In genomic region chr11:33706546-33706945, GRCh38 we compare ENCODE assay signal across 21 cellular contexts. TPM values are rescaled to one million over a fixed set of nuclear protein-coding genes. Genes with fewer than 3 reads are reported as not detected.
DNase-seq lines count a peak whose midpoint lies in the region; ATAC-seq, FAIRE-seq and TF ChIP-seq lines count a peak whose summit lies in the region.
"Had no signal": no experiment of that assay in that cellular context is flagged by ENCODE, and none has a peak within 500 bp of the region (broad histone marks: within the 10 kb centered on the region; RNA-seq: fewer than 3 reads in every experiment).

No MANE protein-coding gene starts in this region.

- TF ChIP-seq EP300 in GM12878 (IDR thresholded peaks at IDR 0.05; ENCODE audit: borderline replicate concordance in 1 of 2, control insufficient read depth in 1 of 2, low read depth in 2 of 2, low read length in 2 of 2) (no peak), stomach (IDR thresholded peaks at IDR 0.05) (no peak)

- H3K36me3 Mint-ChIP-seq in activated T-cell treated with anti-CD3 and anti-CD28 coated beads, Interleukin-2, amount 50 U/mL, for 72 hours (ENCODE audit: insufficient read depth in 2 of 2): no peaks in the 10 kb centered on the region

- no peaks in the 10 kb centered on the region for H3K27me3 Mint-ChIP-seq in activated T-cell treated with anti-CD3 and anti-CD28 coated beads, Interleukin-2, amount 50 U/mL, for 72 hours (ENCODE audit: low read depth)
- no peaks in the 10 kb centered on the region for H3K27me3 Mint-ChIP-seq in stimulated activated naive CD8-positive, alpha-beta T cell treated with anti-CD3 and anti-CD28 coated beads, Interleukin-15, amount 100 ng/mL, for 72 hours
- H3K27me3 Mint-ChIP-seq: activated CD4-positive, alpha-beta T cell treated with anti-CD3 and anti-CD28 coated beads for 36 hours; CD8-positive, alpha-beta memory T cell had no signal

- H3K9me3 ChIP-seq in GM12878 (replicated peaks; ENCODE audit: control insufficient read depth, insufficient read depth, low read length) (no peaks in the 10 kb centered on the region), stomach (no peaks in the 10 kb centered on the region)

- no peaks in the 10 kb centered on the region for H3K79me2 ChIP-seq in GM12878 (ENCODE audit: control insufficient read depth, insufficient read depth, low read length)

- no peak for TF ChIP-seq RAD21 in GM12878 (IDR thresholded peaks at IDR 0.05; ENCODE audit: insufficient read depth, low read depth, low read length)

- no TSS peak for BruUV-seq in GM12878 (replicated peaks; lab: Mats Ljungman, UMichigan)

- H4K20me1 ChIP-seq in GM12878 (ENCODE audit: control insufficient read depth, insufficient read depth): no peaks in the 10 kb centered on the region

- no peak overlapping the region for H3K9ac ChIP-seq in GM12878 (ENCODE audit: control insufficient read depth, insufficient read depth, low read length)

- SMC1A ChIA-PET in GM12878 (lab: Charles Lee; ENCODE audit: uncharacterized antibody, unreplicated experiment): interaction anchor here (1.1 to 1.2 kb wide), 4 partner anchors 10 to 36 kb away, joined by 3 to 9 read pairs (median 6); no protein-coding TSS in a partner anchor

- H3K4me3 ChIP-seq in GM12878 (no peak overlapping the region), stomach (no peak overlapping the region)

- no peak for DNase-seq in activated T-cell treated with anti-CD3 and anti-CD28 coated beads, Interleukin-2, amount 50 U/mL, for 72 hours
- no peak for DNase-seq in activated T-cell treated with anti-CD3 and anti-CD28 coated beads, Interleukin-2, amount 50 U/mL, for 48 hours
- no peak for DNase-seq in GM12878 (ENCODE audit: low read depth, low spot score)
- peak; percentile 78 for DNase-seq in iris pigment epithelial cell (ENCODE audit: low read depth)
- DNase-seq in stomach: no peak
- DNase-seq in NCI-H146 (lab: John Stamatoyannopoulos, UW): no peak
- no peak for DNase-seq in stimulated activated naive CD8-positive, alpha-beta T cell treated with anti-CD3 and anti-CD28 coated beads, Interleukin-15, amount 100 ng/mL, for 72 hours
- no peak for DNase-seq in activated effector memory CD4-positive, alpha-beta T cell treated with anti-CD3 and anti-CD28 coated beads, Interleukin-2, amount 50 U/mL, for 16 hours
- DNase-seq: activated CD4-positive, alpha-beta T cell treated with anti-CD3 and anti-CD28 coated beads for 36 hours; CD8-positive, alpha-beta memory T cell; effector CD4-positive, alpha-beta T cell; EL; Karpas-422; NCI-H1436 treated with DMSO at 0.1 percent for 48 hours; NCI-H524; RPMI8226; stimulated activated CD4-positive, alpha-beta T cell treated with anti-CD3 and anti-CD28 coated beads, Interleukin-2, amount 100 ng/mL, for 48 hours had no signal

- intact Hi-C loops in GM12878 (cut with micrococcal nuclease; ENCODE audit: unreplicated experiment): no loop called here
- intact Hi-C loops in stomach (cut with DNase I; ENCODE audit: low total_unique reads): no loop called here

- RAD21 ChIA-PET in GM12878 (lab: Charles Lee; ENCODE audit: unreplicated experiment): interaction anchor here (0.9 to 1.4 kb wide), 3 partner anchors 9 to 36 kb away, joined by 3 to 6 read pairs (median 4); no protein-coding TSS in a partner anchor

- no peak for FAIRE-seq in GM12878 (lab: Jason Lieb, UNC)
- FAIRE-seq: GM12891, keratinocyte had no signal

- H3K9me3 Mint-ChIP-seq in activated T-cell treated with anti-CD3 and anti-CD28 coated beads, Interleukin-2, amount 50 U/mL, for 72 hours: no peaks in the 10 kb centered on the region
- H3K9me3 Mint-ChIP-seq in stimulated activated naive CD8-positive, alpha-beta T cell treated with anti-CD3 and anti-CD28 coated beads, Interleukin-15, amount 100 ng/mL, for 72 hours: no peaks in the 10 kb centered on the region
- H3K9me3 Mint-ChIP-seq: CD8-positive, alpha-beta memory T cell; T-helper 2 cell treated with Interferon-gamma antibody and Interleukin-4, amounts not matched to agents 5 μg/mL and 100 μg/mL, for 36 hours had no signal

- CTCF ChIA-PET in GM12878 (lab: Yijun Ruan, JAX): interaction anchor here (1.9 to 7.1 kb wide), 2 partner anchors 10 to 36 kb away, joined by 11 to 35 read pairs; no protein-coding TSS in a partner anchor

- 47% methylated on average over 2 of the region's 2 CpGs for WGBS in GM12878 (ENCODE audit: insufficient coverage, insufficient replicate concordance, low lambda C conversion rate, missing lambda C conversion rate)
- 35 to 44% (median 37%) methylated on average over 2 of the region's 2 CpGs for WGBS in stomach, 5 donors

- H3K4me1 ChIP-seq in GM12878 (ENCODE audit: control insufficient read depth, insufficient read depth, low read length) (0 out of 2 replicates have a peak, but pooled peaks cover 4% of the 10 kb centered on the region), stomach (peaks cover 12 to 84% (median 40%) of the 10 kb centered on the region in 4 donors)

- H3K27me3 ChIP-seq in GM12878 (replicated peaks in 1 of 2; ENCODE audit: control insufficient read depth in 2 of 2, insufficient read depth in 2 of 2, low read length in 1 of 2): no peaks in the 10 kb centered on the region
- no peaks in the 10 kb centered on the region for H3K27me3 ChIP-seq in stomach

- peak overlapping the region; percentile 63 for H3K27ac Mint-ChIP-seq in activated T-cell treated with anti-CD3 and anti-CD28 coated beads, Interleukin-2, amount 50 U/mL, for 72 hours
- H3K27ac Mint-ChIP-seq in stimulated activated naive CD8-positive, alpha-beta T cell treated with anti-CD3 and anti-CD28 coated beads, Interleukin-15, amount 100 ng/mL, for 72 hours: no peak overlapping the region
- H3K27ac Mint-ChIP-seq: activated CD4-positive, alpha-beta T cell treated with anti-CD3 and anti-CD28 coated beads for 36 hours; T-helper 2 cell treated with Interferon-gamma antibody and Interleukin-4, amounts not matched to agents 5 μg/mL and 100 μg/mL, for 36 hours had no signal

- H3K4me2 ChIP-seq in GM12878 (ENCODE audit: control insufficient read depth, insufficient read depth): no peak overlapping the region

- no peak overlapping the region for H3K27ac ChIP-seq in GM12878 (ENCODE audit: control insufficient read depth, insufficient read depth)
- H3K27ac ChIP-seq in stomach: peak overlapping the region; percentile 36 to 90 (median 87)
- H3K27ac ChIP-seq: HL-60 had no signal

- in situ Hi-C loops in GM12878 (cut with MboI): no loop called here

- no peak overlapping the region for H2AFZ ChIP-seq in GM12878 (ENCODE audit: control insufficient read depth, low read depth, low read length)

- peaks cover 10% of the 10 kb centered on the region for H3K4me1 Mint-ChIP-seq in activated T-cell treated with anti-CD3 and anti-CD28 coated beads, Interleukin-2, amount 50 U/mL, for 72 hours (ENCODE audit: low read depth)
- peaks cover 8% of the 10 kb centered on the region for H3K4me1 Mint-ChIP-seq in stimulated activated naive CD8-positive, alpha-beta T cell treated with anti-CD3 and anti-CD28 coated beads, Interleukin-15, amount 100 ng/mL, for 72 hours
- H3K4me1 Mint-ChIP-seq: activated CD4-positive, alpha-beta T cell treated with anti-CD3 and anti-CD28 coated beads for 36 hours had no signal

- no peak for ATAC-seq in activated T-cell treated with anti-CD3 and anti-CD28 coated beads, Interleukin-2, amount 50 U/mL, for 72 hours (replicated peaks in 1 of 2)
- ATAC-seq in GM12878: no peak
- ATAC-seq in stimulated activated naive CD8-positive, alpha-beta T cell treated with anti-CD3 and anti-CD28 coated beads, Interleukin-15, amount 100 ng/mL, for 72 hours: no peak
- ATAC-seq: activated CD4-positive, alpha-beta T cell treated with anti-CD3 and anti-CD28 coated beads for 36 hours had no signal

- H3K36me3 ChIP-seq in GM12878 (ENCODE audit: control insufficient read depth in 2 of 2, insufficient read depth in 2 of 2, low read length in 1 of 2) (peaks cover 13 to 18% of the 10 kb centered on the region in 2 experiments), stomach (peaks cover 20 to 62% (median 53%) of the 10 kb centered on the region in 4 donors)

- H3K4me3 Mint-ChIP-seq in activated T-cell treated with anti-CD3 and anti-CD28 coated beads, Interleukin-2, amount 50 U/mL, for 72 hours: no peak overlapping the region
- no peak overlapping the region for H3K4me3 Mint-ChIP-seq in stimulated activated naive CD8-positive, alpha-beta T cell treated with anti-CD3 and anti-CD28 coated beads, Interleukin-15, amount 100 ng/mL, for 72 hours
- H3K4me3 Mint-ChIP-seq: activated CD4-positive, alpha-beta T cell treated with anti-CD3 and anti-CD28 coated beads for 36 hours; CD8-positive, alpha-beta memory T cell; T-helper 2 cell treated with Interferon-gamma antibody and Interleukin-4, amounts not matched to agents 5 μg/mL and 100 μg/mL, for 36 hours had no signal

- TF ChIP-seq POLR2A in GM12878 (IDR thresholded peaks at IDR 0.05; ENCODE audit: low read depth, low read length) (no peak), stomach (IDR thresholded peaks at IDR 0.05) (no peak)

- TF ChIP-seq CTCF in GM12878 (IDR thresholded peaks at IDR 0.05 in 2 of 3, conservative IDR thresholded peaks at IDR 0.05 in 1 of 3; ENCODE audit: control insufficient read depth in 2 of 3, extremely low read depth in 1 of 3, insufficient read depth in 1 of 3, low read depth in 3 of 3, low read length in 3 of 3): no peak
- TF ChIP-seq CTCF in stomach (IDR thresholded peaks at IDR 0.05): no peak

- POLR2A ChIA-PET in GM12878 (lab: Charles Lee): interaction anchor here (0.6 to 1.9 kb wide), 3 partner anchors 9 to 900 kb away, joined by 3 to 4 read pairs (median 4); no protein-coding TSS in a partner anchor

RNA-seq across cellular contexts. Expression of gene C11orf91, which starts 5.9 kb away (rescaled TPM):
- total RNA-seq in activated T-cell treated with anti-CD3 and anti-CD28 coated beads, Interleukin-2, amount 50 U/mL, for 72 hours: not detected
- total RNA-seq in GM12878 (2013; cell fraction: nucleolus; rRNA removed): not detected in 2 replicates
- not detected in 2 replicates for total RNA-seq in GM12878 (2014; rRNA removed)
- not detected in 2 replicates for total RNA-seq in GM12878 (2014; rRNA removed; fragmentation: Illumina TruSeq; extraction: Trizol)
- total RNA-seq in GM12878 (2021): 0.35 TPM in 1 of 2 replicates, not detected in the other
- polyA plus RNA-seq in GM12878 (2011; ENCODE audit: low read depth): not detected
- polyA plus RNA-seq in GM12878 (2011; rRNA removed): not detected in 2 replicates
- not detected in 2 replicates for polyA plus RNA-seq in GM12878 (2011; cell fraction: cytosol; rRNA removed)
- not detected in 2 replicates for polyA plus RNA-seq in GM12878 (2011; cell fraction: nucleus; rRNA removed)
- polyA plus RNA-seq in GM12878 (2012): not detected in 2 replicates
- not detected in 2 replicates for polyA plus RNA-seq in GM12878 (2014; fragmentation: Illumina TruSeq; extraction: Trizol)
- polyA plus RNA-seq in GM12878 (2014; fragmentation: Nextera tagmentation; extraction: Ambion mirVana): not detected
- not detected in 2 replicates for polyA plus RNA-seq in GM12878 (2014; rRNA removed)
- not detected for polyA plus RNA-seq in GM12878 (2016; fragmentation: Nextera tagmentation; extraction: Ambion mirVana)
- not detected in 2 replicates for polyA minus RNA-seq in GM12878 (2011; rRNA and poly(A)+ RNA removed)
- polyA minus RNA-seq in GM12878 (2011; cell fraction: cytosol; rRNA and poly(A)+ RNA removed): not detected in 2 replicates
- polyA minus RNA-seq in GM12878 (2011; cell fraction: nucleus; rRNA and poly(A)+ RNA removed): not detected in 2 replicates
- not detected for total RNA-seq in stomach
- polyA plus RNA-seq in stomach: not detected
- total RNA-seq: activated CD4-positive, alpha-beta T cell treated with anti-CD3 and anti-CD28 coated beads for 36 hours; CD8-positive, alpha-beta memory T cell had no signal
- polyA plus RNA-seq: CD8-positive, alpha-beta memory T cell had no signal

RNA-seq across cellular contexts. Expression of gene CD59, which starts 29.7 kb away (rescaled TPM):
- total RNA-seq in activated T-cell treated with anti-CD3 and anti-CD28 coated beads, Interleukin-2, amount 50 U/mL, for 72 hours: 10 to 100 TPM; 10.0 to 35.5 TPM
- total RNA-seq in GM12878 (2013; cell fraction: nucleolus; rRNA removed): 68.2 and 75.8 TPM in 2 replicates
- total RNA-seq in GM12878 (2014; rRNA removed) (55.5 and 75.8 TPM in 2 replicates), GM12878 (2014; rRNA removed; fragmentation: Illumina TruSeq; extraction: Trizol) (83.2 and 89.0 TPM in 2 replicates), GM12878 (2021) (143 and 144 TPM in 2 replicates), stomach (100 to 1,000 TPM in 3 of 5 donors, 10 to 100 TPM in 1, 1 to 10 TPM in 1; 6.4 to 225 (median 111) TPM)
- polyA plus RNA-seq in GM12878 (2011; ENCODE audit: low read depth): 107 TPM
- polyA plus RNA-seq in GM12878 (2011; rRNA removed) (201 and 225 TPM in 2 replicates), GM12878 (2014; fragmentation: Illumina TruSeq; extraction: Trizol) (185 and 186 TPM in 2 replicates), GM12878 (2014; fragmentation: Nextera tagmentation; extraction: Ambion mirVana) (100 to 1,000 TPM; 223 to 256 TPM), GM12878 (2014; rRNA removed) (93.6 and 109 TPM in 2 replicates), GM12878 (2016; fragmentation: Nextera tagmentation; extraction: Ambion mirVana) (100 to 1,000 TPM; 177 to 195 TPM), stomach (100 to 1,000 TPM in 2 of 3 donors, 10 to 100 TPM in 1; 89.1 to 200 (median 166) TPM)
- 159 and 211 TPM in 2 replicates for polyA plus RNA-seq in GM12878 (2011; cell fraction: cytosol; rRNA removed)
- 55.6 and 69.0 TPM in 2 replicates for polyA plus RNA-seq in GM12878 (2011; cell fraction: nucleus; rRNA removed)
- polyA plus RNA-seq in GM12878 (2012): 85.7 and 97.9 TPM in 2 replicates
- polyA minus RNA-seq in GM12878 (2011; rRNA and poly(A)+ RNA removed): 93.2 and 138 TPM in 2 replicates
- polyA minus RNA-seq in GM12878 (2011; cell fraction: cytosol; rRNA and poly(A)+ RNA removed): 24.9 and 46.1 TPM in 2 replicates
- 15.7 and 20.6 TPM in 2 replicates for polyA minus RNA-seq in GM12878 (2011; cell fraction: nucleus; rRNA and poly(A)+ RNA removed)
